Comparison of ENCODE assay signal across 23 cellular contexts in the genomic region with DNA sequence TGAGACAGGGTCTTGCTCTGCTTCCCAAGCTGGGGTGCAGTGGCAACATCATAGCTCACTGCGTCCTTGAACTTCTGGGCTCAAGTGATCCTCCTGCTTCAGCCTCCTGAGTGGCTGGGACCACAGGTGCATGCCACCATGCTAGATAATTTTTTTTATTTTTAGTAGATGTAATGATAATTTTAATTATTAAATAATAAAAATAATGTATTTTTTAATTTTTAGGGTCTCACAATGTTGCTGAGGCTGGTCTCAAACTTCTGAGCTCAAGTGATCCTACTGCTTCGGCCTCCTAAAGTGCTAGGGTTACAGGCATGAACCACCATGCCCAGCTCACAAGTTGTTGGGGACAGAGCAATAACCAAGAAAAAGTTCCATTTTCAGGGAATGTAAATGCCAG.
A peak's percentile ranks its signal among the peaks of the same experiment; 100 is the strongest.
DNase-seq lines count a peak whose midpoint lies in the region; ATAC-seq and TF ChIP-seq lines count a peak whose summit lies in the region.
"Had no signal": no experiment of that assay in that cellular context is flagged by ENCODE, and none has a peak within 500 bp of the region (broad histone marks: within the 10 kb centered on the region; RNA-seq: fewer than 3 reads in every experiment).

No MANE protein-coding gene starts in this region.

- no peak overlapping the region for H3K4me3 Mint-ChIP-seq in activated T-helper 2 cell treated with anti-CD3 and anti-CD28 coated beads, Interferon-gamma antibody, Interleukin-2, Interleukin-4, amounts not matched to agents 10 μg/mL and 5 μg/mL and 100 μg/mL, durations not matched to agents 14 hours and 24 hours and 36 hours (ENCODE audit: low read depth)
- H3K4me3 Mint-ChIP-seq: CD14-positive monocyte; CD4-positive, alpha-beta memory T cell; CD4-positive, CD25-positive, alpha-beta regulatory T cell; CD8-positive, alpha-beta memory T cell had no signal

- peaks cover 6% of the 10 kb centered on the region for H3K27me3 Mint-ChIP-seq in activated T-helper 2 cell treated with anti-CD3 and anti-CD28 coated beads, Interferon-gamma antibody, Interleukin-2, Interleukin-4, amounts not matched to agents 10 μg/mL and 5 μg/mL and 100 μg/mL, durations not matched to agents 14 hours and 24 hours and 36 hours (ENCODE audit: low read depth)

- no peak for TF ChIP-seq CTCF in foreskin fibroblast (IDR thresholded peaks at IDR 0.05; ENCODE audit: low read depth, low read length)

- no peak overlapping the region for H3K27ac Mint-ChIP-seq in activated T-helper 2 cell treated with anti-CD3 and anti-CD28 coated beads, Interferon-gamma antibody, Interleukin-2, Interleukin-4, amounts not matched to agents 10 μg/mL and 5 μg/mL and 100 μg/mL, durations not matched to agents 14 hours and 24 hours and 36 hours
- H3K27ac Mint-ChIP-seq: CD14-positive monocyte; CD4-positive, alpha-beta memory T cell; CD4-positive, CD25-positive, alpha-beta regulatory T cell; CD8-positive, alpha-beta memory T cell had no signal

- no peaks in the 10 kb centered on the region for H3K4me1 Mint-ChIP-seq in activated T-helper 2 cell treated with anti-CD3 and anti-CD28 coated beads, Interferon-gamma antibody, Interleukin-2, Interleukin-4, amounts not matched to agents 10 μg/mL and 5 μg/mL and 100 μg/mL, durations not matched to agents 14 hours and 24 hours and 36 hours (ENCODE audit: low read depth)
- H3K4me1 Mint-ChIP-seq: CD4-positive, alpha-beta memory T cell; CD4-positive, CD25-positive, alpha-beta regulatory T cell; CD8-positive, alpha-beta memory T cell had no signal

- H3K27ac ChIP-seq in caudate nucleus (ENCODE audit: low read depth, low read length) (peak overlapping the region; percentile 93), substantia nigra (ENCODE audit: low read depth, low read length, poor library complexity, severe bottlenecking) (peak overlapping the region; percentile 96)
- H3K27ac ChIP-seq: BLaER1 had no signal

- intact Hi-C loops in activated T-helper 2 cell treated with anti-CD3 and anti-CD28 coated beads, Interferon-gamma antibody, Interleukin-2, Interleukin-4, amounts not matched to agents 10 μg/mL and 5 μg/mL and 100 μg/mL, durations not matched to agents 14 hours and 24 hours and 36 hours (cut with micrococcal nuclease), result no loop called here
- intact Hi-C loops in Right ventricle myocardium inferior (cut with DNase I), result no loop called here

- DNase-seq in caudate nucleus (lab: John Stamatoyannopoulos, UW) (no peak), substantia nigra (lab: John Stamatoyannopoulos, UW) (no peak), foreskin fibroblast (no peak), Right ventricle myocardium inferior (ENCODE audit: missing footprints) (no peak)
- DNase-seq in activated T-helper 2 cell treated with anti-CD3 and anti-CD28 coated beads, Interferon-gamma antibody, Interleukin-2, Interleukin-4, amounts not matched to agents 10 μg/mL and 5 μg/mL and 100 μg/mL, durations not matched to agents 14 hours and 24 hours and 36 hours (ENCODE audit: low spot score), result no peak
- DNase-seq: 8988T; ACHN; BE2C; C1 segment of cervical spinal cord; CD4-positive, alpha-beta memory T cell; CD4-positive, CD25-positive, alpha-beta regulatory T cell; CD8-positive, alpha-beta memory T cell; COR-L47; DMS 273 treated with DMSO at 0.1 percent for 48 hours; DMS153; DMS53; DMS79; DND-41; EL; GDM1 had no signal

- H3K36me3 Mint-ChIP-seq in activated T-helper 2 cell treated with anti-CD3 and anti-CD28 coated beads, Interferon-gamma antibody, Interleukin-2, Interleukin-4, amounts not matched to agents 10 μg/mL and 5 μg/mL and 100 μg/mL, durations not matched to agents 14 hours and 24 hours and 36 hours (ENCODE audit: low read depth), result no peaks in the 10 kb centered on the region
- H3K36me3 Mint-ChIP-seq: CD14-positive monocyte; CD4-positive, alpha-beta memory T cell; CD4-positive, CD25-positive, alpha-beta regulatory T cell; CD8-positive, alpha-beta memory T cell had no signal

- no peak overlapping the region for H3K4me3 ChIP-seq in foreskin fibroblast (ENCODE audit: low read depth in 1 of 2, low read length in 2 of 2)
- H3K4me3 ChIP-seq: BLaER1, GM12878 had no signal

- no peaks in the 10 kb centered on the region for H3K9me3 Mint-ChIP-seq in activated T-helper 2 cell treated with anti-CD3 and anti-CD28 coated beads, Interferon-gamma antibody, Interleukin-2, Interleukin-4, amounts not matched to agents 10 μg/mL and 5 μg/mL and 100 μg/mL, durations not matched to agents 14 hours and 24 hours and 36 hours
- H3K9me3 Mint-ChIP-seq: CD4-positive, CD25-positive, alpha-beta regulatory T cell; CD8-positive, alpha-beta memory T cell had no signal

- no peak for ATAC-seq in Right ventricle myocardium inferior
- ATAC-seq: GM12878 had no signal
